In genomic region chr10:98041352-98042043, GRCh38 we compare ENCODE assay signal across 8 cellular contexts.
DNase-seq lines count a peak whose midpoint lies in the region; ATAC-seq and TF ChIP-seq lines count a peak whose summit lies in the region.

No MANE protein-coding gene starts in this region.

- H3K27ac ChIP-seq in HL-60 (replicated peaks), result no peak overlapping the region

- in situ Hi-C loops in astrocyte of the cerebellum (cut with HindIII; ENCODE audit: low sequenced_read_pairs), result no loop called here

- H3K4me3 ChIP-seq in HL-60 (replicated peaks; ENCODE audit: insufficient read depth, low read length) (no peak overlapping the region), astrocyte of the cerebellum (ENCODE audit: low read depth, low read length) (no peak overlapping the region)

- TF ChIP-seq CTCF in HL-60 (IDR thresholded peaks at IDR 0.05; ENCODE audit: insufficient read depth, low read length) (peak; percentile 64), astrocyte of the cerebellum (IDR thresholded peaks at IDR 0.05; ENCODE audit: low read depth, low read length, missing control alignments) (peak; percentile 70)

- H3K27me3 ChIP-seq in HL-60 (ENCODE audit: insufficient read depth, poor library complexity, severe bottlenecking), result peaks cover 32% of the 10 kb centered on the region

- no peak for ATAC-seq in GM21515 (IDR thresholded peaks at IDR 0.05; ENCODE audit: unreplicated experiment)

- DNase-seq in ELF-1 (ENCODE audit: low read depth, low spot score) (peak; percentile 84), HL-60 (ENCODE audit: low read depth in 1 of 2, low spot score in 1 of 2) (peak in 1 of 2 experiments; percentile 45), RPMI8226 (peak; percentile 72), astrocyte of the cerebellum (ENCODE audit: low read depth) (peak; percentile 20), hippocampal formation (lab: John Stamatoyannopoulos, UW) (peak; percentile 63 to 64)
- peak in 2 of 3 donors; percentile 25 to 32 for DNase-seq in stimulated activated CD4-positive, alpha-beta T cell treated with anti-CD3 and anti-CD28 coated beads, Interleukin-12 subunit alpha, Interleukin-12 subunit beta, amount 100 ng/mL, for 48 hours (ENCODE audit: low read depth in 2 of 3, low spot score in 1 of 3)
- DNase-seq in stimulated activated naive CD4-positive, alpha-beta T cell treated with Interleukin-2 at 50 U/mL for 16 hours (lab: John Stamatoyannopoulos, UW), result no peak
